In the genomic region with DNA sequence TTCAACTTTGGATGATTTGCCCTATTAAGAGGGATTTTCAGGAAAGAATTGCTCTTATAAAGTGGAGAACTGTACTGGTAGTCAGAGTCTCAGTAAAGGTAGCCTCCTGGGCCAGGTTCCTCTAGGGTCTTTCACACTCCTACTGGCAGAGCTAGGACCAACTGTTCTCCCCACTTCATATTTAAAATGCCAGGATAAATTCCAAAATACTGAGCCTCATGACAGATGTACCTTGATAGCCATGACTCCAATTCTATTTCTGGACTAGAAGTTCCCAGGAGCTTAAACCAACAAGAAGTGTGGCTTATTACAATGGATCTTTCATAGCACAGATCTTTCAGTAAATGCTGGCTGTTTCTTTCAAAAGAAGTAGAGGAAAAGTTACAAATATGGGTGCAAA, we compare ENCODE assay signal across 16 cellular contexts.
DNase-seq lines count a peak whose midpoint lies in the region; ATAC-seq, FAIRE-seq and TF ChIP-seq lines count a peak whose summit lies in the region.
"Had no signal": no experiment of that assay in that cellular context is flagged by ENCODE, and none has a peak within 500 bp of the region (broad histone marks: within the 10 kb centered on the region; RNA-seq: fewer than 3 reads in every experiment).

No MANE protein-coding gene starts in this region.

- H3K36me3 Mint-ChIP-seq in activated naive CD8-positive, alpha-beta T cell treated with anti-CD3 and anti-CD28 coated beads for 36 hours, result no peaks in the 10 kb centered on the region
- H3K36me3 Mint-ChIP-seq: CD14-positive monocyte had no signal

- TF ChIP-seq CTCF in left ventricle myocardium inferior (IDR thresholded peaks at IDR 0.05; ENCODE audit: borderline replicate concordance) (no peak), gastrocnemius medialis (IDR thresholded peaks at IDR 0.05 in 4 of 5, conservative IDR thresholded peaks at IDR 0.05 in 1 of 5) (no peak)

- H3K36me3 ChIP-seq in left ventricle myocardium inferior (no peaks in the 10 kb centered on the region), gastrocnemius medialis (no peaks in the 10 kb centered on the region), small intestine (ENCODE audit: control insufficient read depth in 2 of 2, insufficient read depth in 2 of 2, low read length in 2 of 2) (no peaks in the 10 kb centered on the region)

- H3K27ac Mint-ChIP-seq in activated naive CD8-positive, alpha-beta T cell treated with anti-CD3 and anti-CD28 coated beads for 36 hours, result no peak overlapping the region
- H3K27ac Mint-ChIP-seq: CD14-positive monocyte had no signal

- H3K4me1 ChIP-seq in left ventricle myocardium inferior (peaks cover 24% of the 10 kb centered on the region), gastrocnemius medialis (peaks cover 11% of the 10 kb centered on the region in 2 donors), small intestine (ENCODE audit: control insufficient read depth in 2 of 2, insufficient read depth in 1 of 2, low read depth in 1 of 2, low read length in 1 of 2) (no peaks in the 10 kb centered on the region)

- H3K9me3 Mint-ChIP-seq in activated naive CD8-positive, alpha-beta T cell treated with anti-CD3 and anti-CD28 coated beads for 36 hours, result no peaks in the 10 kb centered on the region

- intact Hi-C loops in left ventricle myocardium inferior (cut with micrococcal nuclease) (no loop called here), gastrocnemius medialis (cut with DNase I; ENCODE audit: low total_unique reads) (no loop called here)

- H3K27me3 ChIP-seq in left ventricle myocardium inferior (ENCODE audit: low read depth), result no peaks in the 10 kb centered on the region
- no peaks in the 10 kb centered on the region for H3K27me3 ChIP-seq in gastrocnemius medialis
- peaks cover 0 to 5% of the 10 kb centered on the region in 2 donors for H3K27me3 ChIP-seq in small intestine (ENCODE audit: control insufficient read depth in 2 of 2, insufficient read depth in 2 of 2, low read length in 2 of 2)

- H3K4me3 ChIP-seq in left ventricle myocardium inferior (peak overlapping the region; percentile 5), gastrocnemius medialis (no peak overlapping the region), small intestine (ENCODE audit: low read depth in 1 of 2, low read length in 2 of 2) (no peak overlapping the region)

- H3K4me1 Mint-ChIP-seq in activated naive CD8-positive, alpha-beta T cell treated with anti-CD3 and anti-CD28 coated beads for 36 hours, result no peaks in the 10 kb centered on the region
- H3K4me1 Mint-ChIP-seq: CD14-positive monocyte had no signal

- DNase-seq in DMS 273 (lab: John Stamatoyannopoulos, UW; ENCODE audit: unreplicated experiment) (peak; percentile 3), DMS 273 treated with DMSO at 0.1 percent for 48 hours (lab: John Stamatoyannopoulos, UW) (no peak), astrocyte of the hippocampus (ENCODE audit: low read depth, low spot score) (peak; percentile 42), left ventricle myocardium inferior (no peak), gastrocnemius medialis (no peak), small intestine (no peak), NCI-H510A (lab: John Stamatoyannopoulos, UW) (no peak)
- no peak for DNase-seq in activated naive CD8-positive, alpha-beta T cell treated with anti-CD3 and anti-CD28 coated beads for 36 hours
- DNase-seq: DND-41, NCI-H1694 treated with DMSO at 0.1 percent for 48 hours, NCI-H2107, NCI-H2227 treated with DMSO at 0.1 percent for 48 hours had no signal

- ATAC-seq in gastrocnemius medialis, result peak; percentile 77 to 83

- H3K27ac ChIP-seq in left ventricle myocardium inferior (replicated peaks), result peak overlapping the region; percentile 60
- peak overlapping the region in 2 of 4 donors; percentile 46 to 64 for H3K27ac ChIP-seq in gastrocnemius medialis
- H3K27ac ChIP-seq in small intestine (ENCODE audit: low read depth in 1 of 2, low read length in 1 of 2), result no peak overlapping the region
- H3K27ac ChIP-seq: 22Rv1 had no signal

- H3K9me3 ChIP-seq in left ventricle myocardium inferior (replicated peaks) (peaks cover 8% of the 10 kb centered on the region), gastrocnemius medialis (no peaks in the 10 kb centered on the region), small intestine (ENCODE audit: control insufficient read depth, low read depth) (no peaks in the 10 kb centered on the region)

- no peak for TF ChIP-seq POLR2A in gastrocnemius medialis (IDR thresholded peaks at IDR 0.05)

- H3K27me3 Mint-ChIP-seq in activated naive CD8-positive, alpha-beta T cell treated with anti-CD3 and anti-CD28 coated beads for 36 hours, result no peaks in the 10 kb centered on the region

- no peak overlapping the region for H3K4me3 Mint-ChIP-seq in activated naive CD8-positive, alpha-beta T cell treated with anti-CD3 and anti-CD28 coated beads for 36 hours
- H3K4me3 Mint-ChIP-seq: CD14-positive monocyte had no signal

- no peak for FAIRE-seq in small intestine (lab: Jason Lieb, UNC)
- FAIRE-seq: GM12891, H1 had no signal

- in situ Hi-C loops in gastrocnemius medialis (cut with MboI; ENCODE audit: low sequenced_read_pairs in 4 of 4), result no loop called here

Comparison
In these comparisons a context has a peak if more than half of its experiments do, and no peak if none do; other contexts are left out.
1. DNase-seq: peak in DMS 273 (single experiment) and astrocyte of the hippocampus (single experiment); none in DMS 273 treated with DMSO at 0.1 percent for 48 hours (single experiment), left ventricle myocardium inferior (single experiment), gastrocnemius medialis (0 of 2), small intestine (single experiment), activated naive CD8-positive, alpha-beta T cell treated with anti-CD3 and anti-CD28 coated beads for 36 hours (single experiment) and NCI-H510A (single experiment).